Comparison of ENCODE assay signal across 1 cellular context in the genomic region with DNA sequence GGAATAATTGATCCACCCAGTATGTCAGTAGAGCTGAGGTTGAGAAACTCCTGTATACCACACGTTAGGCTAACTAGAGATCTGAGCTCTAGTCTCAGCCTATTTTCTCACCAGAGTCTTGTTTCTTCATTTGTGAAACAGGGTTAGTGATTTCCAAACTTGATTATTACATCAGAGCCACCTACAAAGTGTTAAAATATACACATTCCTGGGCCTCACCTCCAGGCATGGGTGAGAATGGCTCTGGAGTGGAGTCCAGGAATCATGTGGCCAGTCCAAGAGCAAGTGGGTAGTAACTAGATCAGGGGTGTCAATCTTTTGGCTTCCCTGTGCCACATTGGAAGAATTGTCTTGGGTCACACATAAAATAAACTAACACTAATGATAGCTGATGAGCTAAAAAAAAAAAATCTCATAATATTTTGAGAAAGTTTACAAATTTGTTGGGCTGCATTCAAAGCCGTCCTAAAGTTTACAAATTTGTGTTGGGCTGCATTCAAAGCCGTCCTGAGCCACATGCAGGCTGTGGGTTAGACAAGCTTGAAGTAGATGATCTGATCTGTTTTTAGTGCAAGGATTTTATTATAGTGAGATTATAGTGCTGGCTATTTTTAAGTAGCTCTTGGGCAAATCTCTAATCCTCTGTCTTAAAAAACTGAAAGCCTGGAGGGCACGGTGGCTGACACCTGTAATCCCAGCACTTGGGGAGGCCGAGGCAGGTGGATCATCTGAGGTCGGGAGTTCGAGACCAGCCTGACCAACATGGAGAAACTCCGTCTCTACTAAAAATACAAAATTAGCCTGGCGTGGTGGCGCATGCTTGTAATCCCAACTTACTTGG.
TF ChIP-seq lines count a peak whose summit lies in the region.

No MANE protein-coding gene starts in this region.

TF ChIP-seq in HCT116, 20 proteins besides CTCF, POLR2A, EP300 and RAD21:
- no peak for TF ChIP-seq CEBPB (IDR thresholded peaks at IDR 0.05; ENCODE audit: low read depth)
- TF ChIP-seq EZH2 (IDR thresholded peaks at IDR 0.05), result no peak
TF ChIP-seq in HCT116: peak in this region for 0.
